Comparison of ENCODE assay signal across 1 cellular context in genomic region chr11:64878494-64879225, GRCh38.
TF ChIP-seq lines count a peak whose summit lies in the region.

EHD1 (minus strand) TSS chr11:64878621; CDS start chr11:64878464, 157 bp downstream.

TF ChIP-seq in K562, 482 proteins besides CTCF, POLR2A, EP300 and RAD21 (continued from another document and continues in another):
- TF ChIP-seq PHF8 (IDR thresholded peaks at IDR 0.05; ENCODE audit: borderline replicate concordance, low read length): peak; percentile 86; the same call in 1 of the 2 replicates
- TF ChIP-seq CTBP1 (IDR thresholded peaks at IDR 0.05; ENCODE audit: borderline replicate concordance): peak; percentile 76
- peak; percentile 97 to 98 for TF ChIP-seq MNT (conservative IDR thresholded peaks at IDR 0.05)
- peak; percentile 80 for TF ChIP-seq GABPB1 (CRISPR knock-in tag; IDR thresholded peaks at IDR 0.05)
- peak; percentile 21 for TF ChIP-seq KAT2B (IDR thresholded peaks at IDR 0.05; ENCODE audit: low read depth, low read length)
- TF ChIP-seq ZMIZ1 (IDR thresholded peaks at IDR 0.05; ENCODE audit: low read depth in 2 of 2, low read length in 2 of 2): peak in 1 of 2 experiments; percentile 52; a peak in 1 of 4 replicates
- TF ChIP-seq KLF13 (tag; IDR thresholded peaks at IDR 0.05; ENCODE audit: borderline replicate concordance, low read depth): 0 out of 2 replicates have a peak, but pooled peaks have one; percentile 32
- TF ChIP-seq, protein P1, sequence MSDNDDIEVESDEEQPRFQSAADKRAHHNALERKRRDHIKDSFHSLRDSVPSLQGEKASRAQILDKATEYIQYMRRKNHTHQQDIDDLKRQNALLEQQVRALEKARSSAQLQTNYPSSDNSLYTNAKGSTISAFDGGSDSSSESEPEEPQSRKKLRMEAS (CRISPR knock-in tag; IDR thresholded peaks at IDR 0.05): peak; percentile 91
- peak; percentile 96 for TF ChIP-seq RBFOX2 (IDR thresholded peaks at IDR 0.05; ENCODE audit: low read depth, low read length)
- TF ChIP-seq, protein P2, sequence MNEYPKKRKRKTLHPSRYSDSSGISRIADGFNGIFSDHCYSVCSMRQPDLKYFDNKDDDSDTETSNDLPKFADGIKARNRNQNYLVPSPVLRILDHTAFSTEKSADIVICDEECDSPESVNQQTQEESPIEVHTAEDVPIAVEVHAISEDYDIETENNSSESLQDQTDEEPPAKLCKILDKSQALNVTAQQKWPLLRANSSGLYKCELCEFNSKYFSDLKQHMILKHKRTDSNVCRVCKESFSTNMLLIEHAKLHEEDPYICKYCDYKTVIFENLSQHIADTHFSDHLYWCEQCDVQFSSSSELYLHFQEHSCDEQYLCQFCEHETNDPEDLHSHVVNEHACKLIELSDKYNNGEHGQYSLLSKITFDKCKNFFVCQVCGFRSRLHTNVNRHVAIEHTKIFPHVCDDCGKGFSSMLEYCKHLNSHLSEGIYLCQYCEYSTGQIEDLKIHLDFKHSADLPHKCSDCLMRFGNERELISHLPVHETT (CRISPR knock-in tag; conservative IDR thresholded peaks at IDR 0.05 in 1 of 2, IDR thresholded peaks at IDR 0.05 in 1 of 2): peak in 1 of 2 experiments; percentile 84; a peak in 2 of 4 replicates
- peak; percentile 71 for TF ChIP-seq GABPA (tag; conservative IDR thresholded peaks at IDR 0.05; ENCODE audit: low read depth)
- TF ChIP-seq SMAD4 (CRISPR knock-in tag; conservative IDR thresholded peaks at IDR 0.05): peak; percentile 80
- peak; percentile 85 for TF ChIP-seq SUPT5H (IDR thresholded peaks at IDR 0.05)
- 0 out of 2 replicates have a peak, but pooled peaks have one; percentile 23 for TF ChIP-seq TAL1 (IDR thresholded peaks at IDR 0.05)
- TF ChIP-seq, protein P3, sequence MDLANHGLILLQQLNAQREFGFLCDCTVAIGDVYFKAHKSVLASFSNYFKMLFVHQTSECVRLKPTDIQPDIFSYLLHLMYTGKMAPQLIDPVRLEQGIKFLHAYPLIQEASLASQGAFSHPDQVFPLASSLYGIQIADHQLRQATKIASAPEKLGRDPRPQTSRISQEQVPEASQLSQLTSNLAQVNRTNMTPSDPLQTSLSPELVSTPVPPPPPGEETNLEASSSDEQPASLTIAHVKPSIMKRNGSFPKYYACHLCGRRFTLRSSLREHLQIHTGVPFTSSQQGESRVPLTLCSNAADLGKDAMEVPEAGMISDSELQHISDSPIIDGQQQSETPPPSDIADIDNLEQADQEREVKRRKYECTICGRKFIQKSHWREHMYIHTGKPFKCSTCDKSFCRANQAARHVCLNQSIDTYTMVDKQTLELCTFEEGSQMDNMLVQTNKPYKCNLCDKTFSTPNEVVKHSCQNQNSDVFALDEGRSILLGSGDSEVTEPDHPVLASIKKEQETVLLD (IDR thresholded peaks at IDR 0.05): peak; percentile 63
- TF ChIP-seq DACH1 (IDR thresholded peaks at IDR 0.05; ENCODE audit: partially characterized antibody): peak; percentile 78
- no peak for TF ChIP-seq ZC3H4 (CRISPR knock-in tag; IDR thresholded peaks at IDR 0.05; ENCODE audit: borderline replicate concordance)
- 0 out of 2 replicates have a peak, but pooled peaks have one; percentile 39 for TF ChIP-seq MECOM (CRISPR knock-in tag; IDR thresholded peaks at IDR 0.05)
- peak; percentile 41 for TF ChIP-seq SP2 (IDR thresholded peaks at IDR 0.05; ENCODE audit: extremely low read depth, low read depth, low read length, poor library complexity, severe bottlenecking)
- TF ChIP-seq TBL1XR1 (IDR thresholded peaks at IDR 0.05; ENCODE audit: low read length in 2 of 2): peak in 1 of 2 experiments; percentile 63; a peak in 2 of 4 replicates
- 0 out of 2 replicates have a peak, but pooled peaks have one; percentile 36 for TF ChIP-seq CBX1 (IDR thresholded peaks at IDR 0.05; ENCODE audit: low read depth)
- TF ChIP-seq FOXJ2 (tag; IDR thresholded peaks at IDR 0.05): peak; percentile 96
- no peak for TF ChIP-seq PHF21A (IDR thresholded peaks at IDR 0.05; ENCODE audit: borderline replicate concordance, low read depth)
- TF ChIP-seq FOXA3 (CRISPR knock-in tag; conservative IDR thresholded peaks at IDR 0.05 in 1 of 2, IDR thresholded peaks at IDR 0.05 in 1 of 2): peak in 1 of 2 experiments; percentile 47; a peak in 1 of 4 replicates
- TF ChIP-seq KDM5B (IDR thresholded peaks at IDR 0.05; ENCODE audit: insufficient replicate concordance, low read depth, low read length): peak; percentile 97
- no peak for TF ChIP-seq COPS2 (conservative IDR thresholded peaks at IDR 0.05)
- TF ChIP-seq PYGO2 (tag; IDR thresholded peaks at IDR 0.05): no peak
- TF ChIP-seq CCNT2 (IDR thresholded peaks at IDR 0.05; ENCODE audit: borderline replicate concordance, extremely low read depth, insufficient read length, low read depth, low read length): peak; percentile 85
- TF ChIP-seq EGR1 (conservative IDR thresholded peaks at IDR 0.05): peak; percentile 70
- no peak for TF ChIP-seq HDAC6 (IDR thresholded peaks at IDR 0.05; ENCODE audit: low read depth, low read length)
- TF ChIP-seq RBM15 (IDR thresholded peaks at IDR 0.05; ENCODE audit: insufficient read depth, low read length): no peak
- TF ChIP-seq CBX5 (IDR thresholded peaks at IDR 0.05; ENCODE audit: borderline replicate concordance, low read depth): no peak
- TF ChIP-seq SMARCC2 (IDR thresholded peaks at IDR 0.05; ENCODE audit: low read depth): no peak
- TF ChIP-seq CSDE1 (IDR thresholded peaks at IDR 0.05): peak in 1 of 2 experiments; percentile 80; a peak in 2 of 4 replicates
- TF ChIP-seq CREB1 (IDR thresholded peaks at IDR 0.05): peak; percentile 63
- peak; percentile 71 for TF ChIP-seq CREB1 (CRISPR knock-in tag; IDR thresholded peaks at IDR 0.05)
- no peak for TF ChIP-seq KLF1 (tag; IDR thresholded peaks at IDR 0.05)
- TF ChIP-seq POLR2G (IDR thresholded peaks at IDR 0.05; ENCODE audit: low read depth, low read length): peak; percentile 99
- TF ChIP-seq E2F3 (CRISPR knock-in tag; IDR thresholded peaks at IDR 0.05): peak; percentile 73; the same call in 1 of the 2 replicates
- TF ChIP-seq MXI1 (IDR thresholded peaks at IDR 0.05; ENCODE audit: low read depth, low read length): peak; percentile 96
- peak; percentile 82 for TF ChIP-seq RNF2 (IDR thresholded peaks at IDR 0.05)
- TF ChIP-seq ZBTB11 (CRISPR knock-in tag; IDR thresholded peaks at IDR 0.05): peak in 1 of 3 experiments; percentile 75; a peak in 2 of 6 replicates
- TF ChIP-seq CHD2 (IDR thresholded peaks at IDR 0.05; ENCODE audit: low read depth, low read length): peak; percentile 98
- peak; percentile 75 for TF ChIP-seq TARDBP (IDR thresholded peaks at IDR 0.05)
- TF ChIP-seq ESRRA (IDR thresholded peaks at IDR 0.05; ENCODE audit: borderline replicate concordance, low read depth): peak; percentile 94; the same call in 1 of the 2 replicates
- TF ChIP-seq ZZZ3 (IDR thresholded peaks at IDR 0.05): no peak
- TF ChIP-seq, protein P4, sequence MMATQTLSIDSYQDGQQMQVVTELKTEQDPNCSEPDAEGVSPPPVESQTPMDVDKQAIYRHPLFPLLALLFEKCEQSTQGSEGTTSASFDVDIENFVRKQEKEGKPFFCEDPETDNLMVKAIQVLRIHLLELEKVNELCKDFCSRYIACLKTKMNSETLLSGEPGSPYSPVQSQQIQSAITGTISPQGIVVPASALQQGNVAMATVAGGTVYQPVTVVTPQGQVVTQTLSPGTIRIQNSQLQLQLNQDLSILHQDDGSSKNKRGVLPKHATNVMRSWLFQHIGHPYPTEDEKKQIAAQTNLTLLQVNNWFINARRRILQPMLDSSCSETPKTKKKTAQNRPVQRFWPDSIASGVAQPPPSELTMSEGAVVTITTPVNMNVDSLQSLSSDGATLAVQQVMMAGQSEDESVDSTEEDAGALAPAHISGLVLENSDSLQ (IDR thresholded peaks at IDR 0.05): peak; percentile 49; the same call in 1 of the 2 replicates
- peak; percentile 31 for TF ChIP-seq E2F8 (IDR thresholded peaks at IDR 0.05; ENCODE audit: low read depth, partially characterized antibody)
- TF ChIP-seq HNRNPLL (IDR thresholded peaks at IDR 0.05; ENCODE audit: low read depth, low read length, poor library complexity, severe bottlenecking): peak; percentile 76
- peak; percentile 93 for TF ChIP-seq BMI1 (IDR thresholded peaks at IDR 0.05; ENCODE audit: low read length)
- TF ChIP-seq NELFE (IDR thresholded peaks at IDR 0.05; ENCODE audit: insufficient read depth, insufficient read length): peak; percentile 76
- TF ChIP-seq GTF2E2 (tag; IDR thresholded peaks at IDR 0.05): peak; percentile 85; the same call in 1 of the 2 replicates
- peak; percentile 90; the same call in 1 of the 2 replicates for TF ChIP-seq GTF2F1 (IDR thresholded peaks at IDR 0.05; ENCODE audit: low read depth, low read length)
